14 cellular contexts compared by ENCODE assay signal in genomic region chr15:91984006-91984405, GRCh38.
DNase-seq lines count a peak whose midpoint lies in the region; ATAC-seq and TF ChIP-seq lines count a peak whose summit lies in the region.
"Had no signal": no experiment of that assay in that cellular context is flagged by ENCODE, and none has a peak within 500 bp of the region (broad histone marks: within the 10 kb centered on the region; RNA-seq: fewer than 3 reads in every experiment).

No MANE protein-coding gene starts in this region.

- DNase-seq in heart left ventricle (no peak), Right ventricle myocardium inferior (ENCODE audit: missing footprints) (no peak), fibroblast of pulmonary artery (ENCODE audit: low read depth) (peak; percentile 33), progenitor cell of endocrine pancreas (ENCODE audit: low spot score, unreplicated experiment) (no peak), aorta (peak in 1 of 2 donors; percentile 56), DMS53 treated with DMSO at 0.1 percent for 48 hours (lab: John Stamatoyannopoulos, UW; ENCODE audit: unreplicated experiment) (no peak), LoVo (ENCODE audit: low spot score) (no peak)
- DNase-seq: Caco-2; CD8-positive, alpha-beta memory T cell; GF-D8; HFFc6 had no signal

- ATAC-seq in heart left ventricle = peak in 2 of 4 donors; percentile 31 to 41
- no peak for ATAC-seq in Right ventricle myocardium inferior
- ATAC-seq in aorta (ENCODE audit: low FRiP score) = peak; percentile 40

- H3K36me3 Mint-ChIP-seq in progenitor cell of endocrine pancreas (ENCODE audit: insufficient read depth) = no peaks in the 10 kb centered on the region

- peaks cover 14% of the 10 kb centered on the region for H3K27me3 Mint-ChIP-seq in progenitor cell of endocrine pancreas

- WGBS in heart left ventricle, 4 donors = 68 to 74% (median 71%) methylated on average over 5 of the region's 5 CpGs
- WGBS in aorta, 2 donors = 5 to 11% methylated on average over 5 of the region's 5 CpGs

- H3K27ac ChIP-seq in heart left ventricle (peak overlapping the region in 8 of 12 donors; percentile 15 to 63 (median 30)), aorta (ENCODE audit: low read depth in 1 of 2, low read length in 2 of 2) (peak overlapping the region in 1 of 2 donors; percentile 85)
- H3K27ac ChIP-seq: 22Rv1, BLaER1 had no signal

- H3K4me1 ChIP-seq in heart left ventricle (peaks cover 2 to 69% (median 37%) of the 10 kb centered on the region in 12 donors), aorta (ENCODE audit: control insufficient read depth in 1 of 2, insufficient read depth in 2 of 2, low read length in 2 of 2) (peaks cover 2 to 11% of the 10 kb centered on the region in 2 donors)
- H3K4me1 ChIP-seq: Caco-2, HAP-1 had no signal

- peak overlapping the region; percentile 8 for H3K27ac Mint-ChIP-seq in progenitor cell of endocrine pancreas
- H3K27ac Mint-ChIP-seq: CD8-positive, alpha-beta memory T cell; HFFc6 had no signal

- no peak overlapping the region for H3K4me3 Mint-ChIP-seq in progenitor cell of endocrine pancreas (ENCODE audit: low read depth)
- H3K4me3 Mint-ChIP-seq: CD8-positive, alpha-beta memory T cell; HFFc6 had no signal

- peaks cover 14% of the 10 kb centered on the region for H3K4me1 Mint-ChIP-seq in progenitor cell of endocrine pancreas (ENCODE audit: low read depth)

- H3K9me3 ChIP-seq in heart left ventricle (no peaks in the 10 kb centered on the region), aorta (ENCODE audit: control insufficient read depth, low read length) (no peaks in the 10 kb centered on the region)
- H3K9me3 ChIP-seq: BLaER1, Caco-2, HAP-1 had no signal

- H3K4me3 ChIP-seq in heart left ventricle = no peak overlapping the region
- no peak overlapping the region for H3K4me3 ChIP-seq in fibroblast of pulmonary artery (replicated peaks; ENCODE audit: low read depth, low read length)
- no peak overlapping the region for H3K4me3 ChIP-seq in aorta (ENCODE audit: low read length in 2 of 2)
- H3K4me3 ChIP-seq: BLaER1, HAP-1 had no signal

- TF ChIP-seq CTCF in heart left ventricle (IDR thresholded peaks at IDR 0.05) = no peak
- no peak for TF ChIP-seq CTCF in fibroblast of pulmonary artery (IDR thresholded peaks at IDR 0.05; ENCODE audit: low read length, missing control alignments)
- no peak for TF ChIP-seq CTCF in progenitor cell of endocrine pancreas (IDR thresholded peaks at IDR 0.05; ENCODE audit: unreplicated experiment)

- no peaks in the 10 kb centered on the region for H3K9me3 Mint-ChIP-seq in progenitor cell of endocrine pancreas (ENCODE audit: low read depth)
- H3K9me3 Mint-ChIP-seq: CD8-positive, alpha-beta memory T cell; HFFc6 had no signal

- no peaks in the 10 kb centered on the region for H3K36me3 ChIP-seq in heart left ventricle
- no peaks in the 10 kb centered on the region for H3K36me3 ChIP-seq in aorta (ENCODE audit: control insufficient read depth in 1 of 2, insufficient read depth in 2 of 2, low read length in 1 of 2)
- H3K36me3 ChIP-seq: BLaER1, HAP-1 had no signal

- no peak for TF ChIP-seq POLR2A in heart left ventricle (IDR thresholded peaks at IDR 0.05)

- intact Hi-C loops in heart left ventricle (cut with DNase I) (loop anchor here in 4 of 10 donors (5.0 to 10.0 kb wide), 5 partner anchors 33 to 78 kb away; no protein-coding TSS in a partner anchor), Right ventricle myocardium inferior (cut with DNase I) (loop anchor here (5.0 kb wide), 1 partner anchor 83 kb away; no protein-coding TSS in a partner anchor), aorta (cut with DNase I) (loop anchor here (5.0 kb wide), 5 partner anchors 33 to 132 kb away; partner anchors contain the start of gene SLCO3A1 (in 2 of the 2))

- H3K27me3 ChIP-seq in heart left ventricle (no peaks in the 10 kb centered on the region), aorta (ENCODE audit: control insufficient read depth in 1 of 2, insufficient read depth in 2 of 2, low read length in 1 of 2) (no peaks in the 10 kb centered on the region)
- H3K27me3 ChIP-seq: BLaER1 had no signal
